18 cellular contexts compared by ENCODE assay signal in genomic region chr15:47415539-47415971, GRCh38.
A peak's percentile ranks its signal among the peaks of the same experiment; 100 is the strongest.
DNase-seq lines count a peak whose midpoint lies in the region; ATAC-seq and TF ChIP-seq lines count a peak whose summit lies in the region.
"Had no signal": no experiment of that assay in that cellular context is flagged by ENCODE, and none has a peak within 500 bp of the region (broad histone marks: within the 10 kb centered on the region; RNA-seq: fewer than 3 reads in every experiment).

No MANE protein-coding gene starts in this region.

- intact Hi-C loops in upper lobe of right lung (cut with DNase I): no loop called here
- intact Hi-C loops in tibial artery (cut with DNase I; ENCODE audit: low total_unique reads): no loop called here

- POLR2A ChIA-PET in WTC11 (lab: Charles Lee): no interaction called here

- H3K27ac ChIP-seq in upper lobe of right lung: no peak overlapping the region
- H3K27ac ChIP-seq in tibial artery: no peak overlapping the region
- H3K27ac ChIP-seq in endodermal cell (ENCODE audit: low read depth, low read length): no peak overlapping the region
- H3K27ac ChIP-seq: uterus had no signal

- H3K9ac ChIP-seq in endodermal cell (ENCODE audit: extremely low read depth, low read length, poor library complexity, severe bottlenecking): no peak overlapping the region

- H3K36me3 Mint-ChIP-seq in WTC11 (no peaks in the 10 kb centered on the region), glutamatergic neuron (ENCODE audit: unreplicated experiment) (no peaks in the 10 kb centered on the region), endodermal cell (ENCODE audit: low read depth) (no peaks in the 10 kb centered on the region)
- H3K36me3 Mint-ChIP-seq: activated naive CD8-positive, alpha-beta T cell treated with anti-CD3 and anti-CD28 coated beads, Interleukin-2, amount 10 ng/mL, durations not matched to agents 7 days and 5 days; CD8-positive, alpha-beta memory T cell; IgD-negative memory B cell had no signal

- peak overlapping the region; percentile 47 for H3K27ac Mint-ChIP-seq in WTC11
- H3K27ac Mint-ChIP-seq in glutamatergic neuron (ENCODE audit: unreplicated experiment): peak overlapping the region; percentile 88
- no peak overlapping the region for H3K27ac Mint-ChIP-seq in endodermal cell
- H3K27ac Mint-ChIP-seq: activated naive CD8-positive, alpha-beta T cell treated with anti-CD3 and anti-CD28 coated beads, Interleukin-2, amount 10 ng/mL, durations not matched to agents 7 days and 5 days; activated T-helper 1 cell treated with anti-CD3 and anti-CD28 coated beads, Interleukin-12 subunit alpha, Interleukin-12 subunit beta, Interleukin-2, Interleukin-4 antibody, amounts not matched to agents 30 ng/mL and 10 ng/mL and 1 ng/mL, durations not matched to agents 14 hours and 24 hours and 36 hours; CD8-positive, alpha-beta memory T cell had no signal

- CTCF ChIA-PET in WTC11 (lab: Charles Lee): interaction anchor here (1.0 kb wide), 1 partner anchor 56 kb away, joined by 3 read pairs; no protein-coding TSS in a partner anchor

- H3K4me3 Mint-ChIP-seq in WTC11 (no peak overlapping the region), glutamatergic neuron (ENCODE audit: unreplicated experiment) (peak overlapping the region; percentile 53), endodermal cell (no peak overlapping the region)
- H3K4me3 Mint-ChIP-seq: activated naive CD8-positive, alpha-beta T cell treated with anti-CD3 and anti-CD28 coated beads, Interleukin-2, amount 10 ng/mL, durations not matched to agents 7 days and 5 days; activated T-helper 1 cell treated with anti-CD3 and anti-CD28 coated beads, Interleukin-12 subunit alpha, Interleukin-12 subunit beta, Interleukin-2, Interleukin-4 antibody, amounts not matched to agents 30 ng/mL and 10 ng/mL and 1 ng/mL, durations not matched to agents 14 hours and 24 hours and 36 hours; CD8-positive, alpha-beta memory T cell; IgD-negative memory B cell had no signal

- no peak overlapping the region for H3K4me3 ChIP-seq in upper lobe of right lung
- no peak overlapping the region for H3K4me3 ChIP-seq in tibial artery
- no peak overlapping the region for H3K4me3 ChIP-seq in endodermal cell (ENCODE audit: low read length)
- H3K4me3 ChIP-seq: uterus had no signal

- ATAC-seq in WTC11 (no peak), upper lobe of right lung (no peak), HG02970 (IDR thresholded peaks at IDR 0.05; ENCODE audit: low FRiP score, unreplicated experiment) (no peak)
- ATAC-seq: right cardiac atrium, Right ventricle myocardium inferior had no signal

- H3K9me3 ChIP-seq in upper lobe of right lung (no peaks in the 10 kb centered on the region), tibial artery (no peaks in the 10 kb centered on the region), endodermal cell (ENCODE audit: control insufficient read depth, low read length) (no peaks in the 10 kb centered on the region)
- H3K9me3 ChIP-seq: uterus had no signal

- WGBS in endodermal cell (ENCODE audit: insufficient coverage in 1 of 2, insufficient read length in 1 of 2), 2 experiments: 60% methylated on average over 1 of the region's 1 CpG; no CpG with 5 or more reads in 1 of the 2 experiments

- H3K27me3 ChIP-seq in upper lobe of right lung: no peaks in the 10 kb centered on the region
- no peaks in the 10 kb centered on the region for H3K27me3 ChIP-seq in tibial artery
- H3K27me3 ChIP-seq in endodermal cell (ENCODE audit: control insufficient read depth, insufficient read depth, low read length, poor library complexity, severe bottlenecking): no peaks in the 10 kb centered on the region
- H3K27me3 ChIP-seq: uterus had no signal

- H3K36me3 ChIP-seq in upper lobe of right lung: no peaks in the 10 kb centered on the region
- H3K36me3 ChIP-seq in tibial artery: no peaks in the 10 kb centered on the region
- no peaks in the 10 kb centered on the region for H3K36me3 ChIP-seq in endodermal cell (ENCODE audit: control insufficient read depth, insufficient read depth, low read length)
- H3K36me3 ChIP-seq: uterus had no signal

- H3K27me3 Mint-ChIP-seq in WTC11 (ENCODE audit: low read depth): no peaks in the 10 kb centered on the region
- H3K27me3 Mint-ChIP-seq in glutamatergic neuron (ENCODE audit: unreplicated experiment): no peaks in the 10 kb centered on the region
- H3K27me3 Mint-ChIP-seq in endodermal cell (ENCODE audit: insufficient read depth): no peaks in the 10 kb centered on the region
- H3K27me3 Mint-ChIP-seq: activated naive CD8-positive, alpha-beta T cell treated with anti-CD3 and anti-CD28 coated beads, Interleukin-2, amount 10 ng/mL, durations not matched to agents 7 days and 5 days; CD8-positive, alpha-beta memory T cell; IgD-negative memory B cell had no signal

- peaks cover 14% of the 10 kb centered on the region for H3K4me1 Mint-ChIP-seq in WTC11
- peaks cover 46% of the 10 kb centered on the region for H3K4me1 Mint-ChIP-seq in glutamatergic neuron (ENCODE audit: low read depth, unreplicated experiment)
- peaks cover 17% of the 10 kb centered on the region for H3K4me1 Mint-ChIP-seq in endodermal cell
- H3K4me1 Mint-ChIP-seq: activated naive CD8-positive, alpha-beta T cell treated with anti-CD3 and anti-CD28 coated beads, Interleukin-2, amount 10 ng/mL, durations not matched to agents 7 days and 5 days; CD8-positive, alpha-beta memory T cell; IgD-negative memory B cell had no signal

- no peaks in the 10 kb centered on the region for H3K9me3 Mint-ChIP-seq in WTC11
- no peaks in the 10 kb centered on the region for H3K9me3 Mint-ChIP-seq in glutamatergic neuron (ENCODE audit: unreplicated experiment)
- no peaks in the 10 kb centered on the region for H3K9me3 Mint-ChIP-seq in endodermal cell
- H3K9me3 Mint-ChIP-seq: activated naive CD8-positive, alpha-beta T cell treated with anti-CD3 and anti-CD28 coated beads, Interleukin-2, amount 10 ng/mL, durations not matched to agents 7 days and 5 days; CD8-positive, alpha-beta memory T cell had no signal

- no peak for TF ChIP-seq CTCF in WTC11 (IDR thresholded peaks at IDR 0.05)
- no peak for TF ChIP-seq CTCF in glutamatergic neuron (IDR thresholded peaks at IDR 0.05; ENCODE audit: partially characterized antibody, unreplicated experiment)
- no peak for TF ChIP-seq CTCF in upper lobe of right lung (IDR thresholded peaks at IDR 0.05)
- no peak for TF ChIP-seq CTCF in tibial artery (IDR thresholded peaks at IDR 0.05)
- TF ChIP-seq CTCF in endodermal cell (conservative IDR thresholded peaks at IDR 0.05): no peak

- H3K4me1 ChIP-seq in upper lobe of right lung (peaks cover 5% of the 10 kb centered on the region), tibial artery (peaks cover 0 to 36% (median 4%) of the 10 kb centered on the region in 4 donors), endodermal cell (ENCODE audit: control insufficient read depth, insufficient read depth, low read length) (no peaks in the 10 kb centered on the region)
- H3K4me1 ChIP-seq: uterus had no signal

- DNase-seq in AG08395 (ENCODE audit: low spot score): peak; percentile 10
- DNase-seq in HuH-7 (ENCODE audit: low spot score): peak; percentile 6
- DNase-seq in WTC11 (ENCODE audit: low spot score): no peak
- DNase-seq in glutamatergic neuron: no peak
- DNase-seq in upper lobe of right lung: no peak
- no peak for DNase-seq in tibial artery
- DNase-seq in endodermal cell: no peak
- DNase-seq: activated naive CD8-positive, alpha-beta T cell treated with anti-CD3 and anti-CD28 coated beads, Interleukin-2, amount 10 ng/mL, durations not matched to agents 7 days and 5 days; caudate nucleus; CD8-positive, alpha-beta memory T cell; effector CD4-positive, alpha-beta T cell; MV-4-11; right cardiac atrium; uterus had no signal

TF ChIP-seq in WTC11, 78 proteins besides CTCF, POLR2A, EP300 and RAD21 (continues in another document):
- TF ChIP-seq ZNF416 (CRISPR knock-in tag; IDR thresholded peaks at IDR 0.05) (no peak), NR2C2 (CRISPR knock-in tag; IDR thresholded peaks at IDR 0.05) (no peak), NR3C1 (CRISPR knock-in tag; conservative IDR thresholded peaks at IDR 0.05; ENCODE audit: low read depth) (no peak), TEAD4 (CRISPR knock-in tag; IDR thresholded peaks at IDR 0.05) (no peak), SMAD4 (CRISPR knock-in tag; IDR thresholded peaks at IDR 0.05) (no peak), NFE2L1 (CRISPR knock-in tag; IDR thresholded peaks at IDR 0.05) (no peak), MYBL2 (CRISPR knock-in tag; IDR thresholded peaks at IDR 0.05) (no peak)
- TF ChIP-seq, protein P1, sequence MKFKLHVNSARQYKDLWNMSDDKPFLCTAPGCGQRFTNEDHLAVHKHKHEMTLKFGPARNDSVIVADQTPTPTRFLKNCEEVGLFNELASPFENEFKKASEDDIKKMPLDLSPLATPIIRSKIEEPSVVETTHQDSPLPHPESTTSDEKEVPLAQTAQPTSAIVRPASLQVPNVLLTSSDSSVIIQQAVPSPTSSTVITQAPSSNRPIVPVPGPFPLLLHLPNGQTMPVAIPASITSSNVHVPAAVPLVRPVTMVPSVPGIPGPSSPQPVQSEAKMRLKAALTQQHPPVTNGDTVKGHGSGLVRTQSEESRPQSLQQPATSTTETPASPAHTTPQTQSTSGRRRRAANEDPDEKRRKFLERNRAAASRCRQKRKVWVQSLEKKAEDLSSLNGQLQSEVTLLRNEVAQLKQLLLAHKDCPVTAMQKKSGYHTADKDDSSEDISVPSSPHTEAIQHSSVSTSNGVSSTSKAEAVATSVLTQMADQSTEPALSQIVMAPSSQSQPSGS (CRISPR knock-in tag; IDR thresholded peaks at IDR 0.05; ENCODE audit: borderline replicate concordance, low read depth): no peak

Comparison
In these comparisons a context has a peak if more than half of its experiments do, and no peak if none do; other contexts are left out.
1. DNase-seq: peak in AG08395 (single experiment) and HuH-7 (single experiment); none in WTC11 (single experiment), glutamatergic neuron (single experiment), upper lobe of right lung (single experiment), tibial artery (0 of 2) and endodermal cell (single experiment).